Comparison of ENCODE assay signal across 8 cellular contexts in the genomic region with DNA sequence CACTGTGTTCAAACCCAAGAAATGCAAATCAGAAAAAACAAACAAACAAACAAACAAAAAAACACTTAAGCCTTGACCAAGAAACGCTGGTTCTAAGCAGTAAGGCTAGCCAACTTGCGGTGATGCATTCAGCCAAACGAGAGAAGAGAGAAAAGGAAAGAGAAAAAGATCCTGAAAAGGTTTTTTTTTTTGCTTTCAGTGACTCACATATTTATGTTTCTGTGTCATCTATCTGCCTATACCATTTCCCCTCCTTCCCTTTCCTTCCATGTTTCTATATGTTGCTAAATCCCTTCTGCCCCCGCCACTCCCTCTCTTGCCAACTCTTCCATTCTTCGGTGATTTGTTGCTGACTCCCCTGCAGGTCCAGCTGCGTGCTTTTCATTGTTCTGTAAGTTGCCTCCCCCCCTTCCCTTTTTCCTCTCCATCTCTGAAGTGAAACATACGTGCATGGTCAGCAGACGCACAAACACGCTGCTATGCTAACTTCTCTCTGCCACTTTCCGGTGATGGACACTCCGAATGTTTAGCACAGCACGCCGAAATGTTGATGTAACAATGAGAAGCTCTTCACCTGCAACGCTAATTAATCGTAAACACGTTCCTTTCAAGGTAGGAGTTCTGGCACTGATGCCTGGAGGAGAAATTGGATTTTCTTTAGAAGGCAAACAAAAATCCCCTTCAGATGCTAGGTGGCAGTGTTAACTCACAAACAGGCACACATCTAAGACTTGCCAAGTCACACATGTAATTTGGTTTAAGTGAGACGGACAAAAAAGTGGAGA.
DNase-seq lines count a peak whose midpoint lies in the region; ATAC-seq and TF ChIP-seq lines count a peak whose summit lies in the region.

No MANE protein-coding gene starts in this region.

- no peaks in the 10 kb centered on the region for H3K4me1 Mint-ChIP-seq in stimulated activated naive B cell treated with anti-CD40 and anti-IgM and Interleukin-4, amounts not matched to agents 10 μg/mL and 1 μg/mL and 100 μg/mL, for 72 hours
- no peaks in the 10 kb centered on the region for H3K4me1 Mint-ChIP-seq in natural killer cell treated with Interleukin-12 subunit alpha and Interleukin-12 subunit beta and Interleukin-15 and Interleukin-18, amount 100 ng/mL, for 72 hours (ENCODE audit: low read depth in 2 of 2)

- peak; percentile 40 for TF ChIP-seq CTCF in BJ (IDR thresholded peaks at IDR 0.05; ENCODE audit: insufficient read depth, low read depth, low read length)

- H3K27ac ChIP-seq in iPS-20b (ENCODE audit: low read length) = peak overlapping the region; percentile 3

- H3K9ac ChIP-seq in iPS-20b (ENCODE audit: low read depth, low read length) = peak overlapping the region; percentile 62; the same call in 1 of the 2 replicates

- H3K4me3 ChIP-seq in BJ (ENCODE audit: low read depth, low read length) (no peak overlapping the region), iPS-20b (ENCODE audit: low read length) (peak overlapping the region; percentile 74)

- H3K27me3 Mint-ChIP-seq in stimulated activated naive B cell treated with anti-CD40 and anti-IgM and Interleukin-4, amounts not matched to agents 10 μg/mL and 1 μg/mL and 100 μg/mL, for 72 hours = no peaks in the 10 kb centered on the region
- H3K27me3 Mint-ChIP-seq in natural killer cell treated with Interleukin-12 subunit alpha and Interleukin-12 subunit beta and Interleukin-15 and Interleukin-18, amount 100 ng/mL, for 72 hours = no peaks in the 10 kb centered on the region

- no peak overlapping the region for H3K4me3 Mint-ChIP-seq in stimulated activated naive B cell treated with anti-CD40 and anti-IgM and Interleukin-4, amounts not matched to agents 10 μg/mL and 1 μg/mL and 100 μg/mL, for 72 hours
- H3K4me3 Mint-ChIP-seq in natural killer cell treated with Interleukin-12 subunit alpha and Interleukin-12 subunit beta and Interleukin-15 and Interleukin-18, amount 100 ng/mL, for 72 hours = no peak overlapping the region

- H3K27me3 ChIP-seq in BJ (ENCODE audit: control insufficient read depth, insufficient read depth, low read length) (no peaks in the 10 kb centered on the region), iPS-20b (ENCODE audit: insufficient read depth, low read length) (no peaks in the 10 kb centered on the region)

- DNase-seq in BJ (ENCODE audit: low read depth) = no peak
- peak; percentile 58 for DNase-seq in NCI-H1436 (lab: John Stamatoyannopoulos, UW)
- DNase-seq in amniotic stem cell (lab: John Stamatoyannopoulos, UW) = peak; percentile 9
- DNase-seq in stimulated activated naive B cell treated with anti-CD40 and anti-IgM and Interleukin-4, amounts not matched to agents 10 μg/mL and 1 μg/mL and 100 μg/mL, for 72 hours = no peak
- no peak for DNase-seq in natural killer cell treated with Interleukin-12 subunit alpha and Interleukin-12 subunit beta and Interleukin-15 and Interleukin-18, amount 100 ng/mL, for 72 hours (ENCODE audit: low spot score)

- peak; percentile 73 for ATAC-seq in GM21367 (IDR thresholded peaks at IDR 0.05; ENCODE audit: unreplicated experiment)
- ATAC-seq in stimulated activated naive B cell treated with anti-CD40 and anti-IgM and Interleukin-4, amounts not matched to agents 10 μg/mL and 1 μg/mL and 100 μg/mL, for 72 hours (replicated peaks) = peak; percentile 57 to 67
- no peak for ATAC-seq in natural killer cell treated with Interleukin-12 subunit alpha and Interleukin-12 subunit beta and Interleukin-15 and Interleukin-18, amount 100 ng/mL, for 72 hours
- ATAC-seq in GM19467 (IDR thresholded peaks at IDR 0.05; ENCODE audit: unreplicated experiment) = no peak

- H3K27ac Mint-ChIP-seq in stimulated activated naive B cell treated with anti-CD40 and anti-IgM and Interleukin-4, amounts not matched to agents 10 μg/mL and 1 μg/mL and 100 μg/mL, for 72 hours = no peak overlapping the region
- H3K27ac Mint-ChIP-seq in natural killer cell treated with Interleukin-12 subunit alpha and Interleukin-12 subunit beta and Interleukin-15 and Interleukin-18, amount 100 ng/mL, for 72 hours = no peak overlapping the region

- H3K36me3 ChIP-seq in BJ (ENCODE audit: control insufficient read depth, insufficient read depth, low read length) (no peaks in the 10 kb centered on the region), iPS-20b (ENCODE audit: insufficient read depth, low read depth, low read length) (no peaks in the 10 kb centered on the region)

- POLR2A ChIA-PET in BJ (lab: Charles Lee) = no interaction called here

- no peaks in the 10 kb centered on the region for H3K9me3 Mint-ChIP-seq in stimulated activated naive B cell treated with anti-CD40 and anti-IgM and Interleukin-4, amounts not matched to agents 10 μg/mL and 1 μg/mL and 100 μg/mL, for 72 hours
- H3K9me3 Mint-ChIP-seq in natural killer cell treated with Interleukin-12 subunit alpha and Interleukin-12 subunit beta and Interleukin-15 and Interleukin-18, amount 100 ng/mL, for 72 hours = peaks cover 4% of the 10 kb centered on the region

- H3K4me1 ChIP-seq in iPS-20b (ENCODE audit: insufficient read depth, low read length) = peaks cover 16% of the 10 kb centered on the region

- CTCF ChIA-PET in BJ (lab: Yijun Ruan, JAX) = interaction anchor here (0.7 kb wide), 1 partner anchor 9 kb away, joined by 3 read pairs; no protein-coding TSS in a partner anchor

- H3K9me3 ChIP-seq in iPS-20b (ENCODE audit: insufficient read depth, low read depth, low read length) = no peaks in the 10 kb centered on the region

- no peaks in the 10 kb centered on the region for H3K36me3 Mint-ChIP-seq in stimulated activated naive B cell treated with anti-CD40 and anti-IgM and Interleukin-4, amounts not matched to agents 10 μg/mL and 1 μg/mL and 100 μg/mL, for 72 hours
- no peaks in the 10 kb centered on the region for H3K36me3 Mint-ChIP-seq in natural killer cell treated with Interleukin-12 subunit alpha and Interleukin-12 subunit beta and Interleukin-15 and Interleukin-18, amount 100 ng/mL, for 72 hours

Comparison
In these comparisons a context has a peak if more than half of its experiments do, and no peak if none do; other contexts are left out.
1. DNase-seq: peak in NCI-H1436 (single experiment) and amniotic stem cell (single experiment); none in BJ (single experiment), stimulated activated naive B cell treated with anti-CD40 and anti-IgM and Interleukin-4, amounts not matched to agents 10 μg/mL and 1 μg/mL and 100 μg/mL, for 72 hours (single experiment) and natural killer cell treated with Interleukin-12 subunit alpha and Interleukin-12 subunit beta and Interleukin-15 and Interleukin-18, amount 100 ng/mL, for 72 hours (single experiment).
2. ATAC-seq: peak in GM21367 (single experiment) and stimulated activated naive B cell treated with anti-CD40 and anti-IgM and Interleukin-4, amounts not matched to agents 10 μg/mL and 1 μg/mL and 100 μg/mL, for 72 hours (2 of 2); none in natural killer cell treated with Interleukin-12 subunit alpha and Interleukin-12 subunit beta and Interleukin-15 and Interleukin-18, amount 100 ng/mL, for 72 hours (0 of 2) and GM19467 (single experiment).